ENCODE assay signal across 8 cellular contexts in genomic region chr9:121744002-121744686, GRCh38.
A peak's percentile ranks its signal among the peaks of the same experiment; 100 is the strongest.
DNase-seq lines count a peak whose midpoint lies in the region; ATAC-seq and TF ChIP-seq lines count a peak whose summit lies in the region.

No MANE protein-coding gene starts in this region.

- ATAC-seq in natural killer cell treated with Interleukin-12 subunit alpha and Interleukin-12 subunit beta and Interleukin-15 and Interleukin-18, amount 100 ng/mL, for 72 hours, result no peak

- DNase-seq in G401 (ENCODE audit: low spot score) (peak; percentile 68), NT2/D1 (ENCODE audit: low read depth, low spot score) (no peak), brain microvascular endothelial cell (peak; percentile 34), islet precursor cell (peak; percentile 86), dedifferentiated amniotic fluid mesenchymal stem cell (ENCODE audit: extremely low spot score) (no peak)
- DNase-seq in stimulated activated CD8-positive, alpha-beta memory T cell treated with anti-CD3 and anti-CD28 coated beads, Interleukin-2, amount 100 ng/mL, for 48 hours (ENCODE audit: low read depth in 2 of 2), result peak; percentile 21 to 23
- DNase-seq in natural killer cell treated with Interleukin-12 subunit alpha and Interleukin-12 subunit beta and Interleukin-15 and Interleukin-18, amount 100 ng/mL, for 72 hours (ENCODE audit: low spot score), result no peak

- H3K4me1 ChIP-seq in ACC112 (ENCODE audit: control insufficient read depth, insufficient read depth, low read length, unreplicated experiment) (peaks cover 40% of the 10 kb centered on the region), NT2/D1 (ENCODE audit: insufficient read depth, insufficient read length) (peaks cover 45% of the 10 kb centered on the region)

- peak overlapping the region; percentile 58 for H3K9ac ChIP-seq in NT2/D1 (ENCODE audit: insufficient read length, low read depth)

- H3K36me3 ChIP-seq in ACC112 (ENCODE audit: insufficient read depth, low read length) (no peaks in the 10 kb centered on the region), NT2/D1 (ENCODE audit: insufficient read depth, insufficient read length, low read length) (peaks cover 35% of the 10 kb centered on the region), brain microvascular endothelial cell (replicated peaks) (no peaks in the 10 kb centered on the region)

- H3K27me3 Mint-ChIP-seq in natural killer cell treated with Interleukin-12 subunit alpha and Interleukin-12 subunit beta and Interleukin-15 and Interleukin-18, amount 100 ng/mL, for 72 hours, result peaks cover 0 to 14% of the 10 kb centered on the region in 2 donors

- H3K9me3 Mint-ChIP-seq in natural killer cell treated with Interleukin-12 subunit alpha and Interleukin-12 subunit beta and Interleukin-15 and Interleukin-18, amount 100 ng/mL, for 72 hours, result no peaks in the 10 kb centered on the region

- H2AFZ ChIP-seq in ACC112 (ENCODE audit: low read length, unreplicated experiment), result peak overlapping the region; percentile 69

- no peak overlapping the region for H3K4me3 Mint-ChIP-seq in natural killer cell treated with Interleukin-12 subunit alpha and Interleukin-12 subunit beta and Interleukin-15 and Interleukin-18, amount 100 ng/mL, for 72 hours

- H3K27me3 ChIP-seq in ACC112 (ENCODE audit: insufficient read depth, low read length) (no peaks in the 10 kb centered on the region), NT2/D1 (ENCODE audit: insufficient read depth, insufficient read length) (no peaks in the 10 kb centered on the region), brain microvascular endothelial cell (replicated peaks) (no peaks in the 10 kb centered on the region)

- peak overlapping the region; percentile 72 for H3K4me3 ChIP-seq in ACC112 (ENCODE audit: low read depth, low read length)
- no peak overlapping the region for H3K4me3 ChIP-seq in NT2/D1 (ENCODE audit: insufficient read length, low read depth)
- H3K4me3 ChIP-seq in brain microvascular endothelial cell (ENCODE audit: low read depth, low read length), result peak overlapping the region; percentile 66

- H3K4me1 Mint-ChIP-seq in natural killer cell treated with Interleukin-12 subunit alpha and Interleukin-12 subunit beta and Interleukin-15 and Interleukin-18, amount 100 ng/mL, for 72 hours (ENCODE audit: low read depth in 2 of 2), result peaks cover 17 to 18% of the 10 kb centered on the region in 2 donors

- H3K36me3 Mint-ChIP-seq in natural killer cell treated with Interleukin-12 subunit alpha and Interleukin-12 subunit beta and Interleukin-15 and Interleukin-18, amount 100 ng/mL, for 72 hours, result no peaks in the 10 kb centered on the region

- no peak overlapping the region for H3K27ac Mint-ChIP-seq in natural killer cell treated with Interleukin-12 subunit alpha and Interleukin-12 subunit beta and Interleukin-15 and Interleukin-18, amount 100 ng/mL, for 72 hours

- H3K27ac ChIP-seq in ACC112 (ENCODE audit: low read depth, low read length) (peak overlapping the region; percentile 27; the same call in 1 of the 2 replicates), brain microvascular endothelial cell (peak overlapping the region; percentile 81)

- H3K79me2 ChIP-seq in ACC112 (ENCODE audit: control insufficient read depth, insufficient read depth, low read length, unreplicated experiment), result no peaks in the 10 kb centered on the region

- in situ Hi-C loops in G401 (cut with HindIII; ENCODE audit: low sequenced_read_pairs), result no loop called here
- in situ Hi-C loops in brain microvascular endothelial cell (cut with HindIII; ENCODE audit: low pct_ligation_motif_present, low sequenced_read_pairs), result loop anchor here (25.0 kb wide), 1 partner anchor 218 kb away; no protein-coding TSS in a partner anchor

- H3K9me3 ChIP-seq in NT2/D1 (ENCODE audit: insufficient read depth, low read length), result no peaks in the 10 kb centered on the region

- TF ChIP-seq CTCF in brain microvascular endothelial cell (IDR thresholded peaks at IDR 0.05; ENCODE audit: low read depth, low read length, missing control alignments), result peak; percentile 71

Comparison
In these comparisons a context has a peak if more than half of its experiments do, and no peak if none do; other contexts are left out.
1. DNase-seq: peak in G401 (single experiment), brain microvascular endothelial cell (single experiment), islet precursor cell (single experiment) and stimulated activated CD8-positive, alpha-beta memory T cell treated with anti-CD3 and anti-CD28 coated beads, Interleukin-2, amount 100 ng/mL, for 48 hours (2 of 2); none in NT2/D1 (single experiment), natural killer cell treated with Interleukin-12 subunit alpha and Interleukin-12 subunit beta and Interleukin-15 and Interleukin-18, amount 100 ng/mL, for 72 hours (single experiment) and dedifferentiated amniotic fluid mesenchymal stem cell (single experiment).